ENCODE assay signal across 15 cellular contexts in the genomic region with DNA sequence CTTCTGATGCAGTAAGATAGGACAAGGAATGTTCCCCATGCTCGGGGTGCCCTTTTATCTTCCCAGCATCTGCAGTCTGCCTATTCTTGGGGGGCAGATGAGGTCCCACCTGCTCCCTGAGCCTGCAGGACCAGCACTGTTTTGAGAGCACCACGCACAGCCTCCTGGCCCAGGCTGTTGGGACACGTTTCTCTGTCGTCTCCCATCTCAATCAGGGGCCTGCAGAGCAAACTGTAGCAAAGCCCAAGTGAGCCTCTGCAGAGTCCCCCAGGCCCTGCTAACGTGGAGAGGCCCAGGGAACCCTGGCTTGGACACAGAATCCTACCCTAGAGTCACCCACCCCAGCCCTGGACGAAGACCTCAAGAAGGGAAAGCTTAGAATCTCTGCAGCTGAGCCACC. TPM values are rescaled to one million over a fixed set of nuclear protein-coding genes. Genes with fewer than 3 reads are reported as not detected.
DNase-seq lines count a peak whose midpoint lies in the region; ATAC-seq and TF ChIP-seq lines count a peak whose summit lies in the region.
"Had no signal": no experiment of that assay in that cellular context is flagged by ENCODE, and none has a peak within 500 bp of the region (broad histone marks: within the 10 kb centered on the region; RNA-seq: fewer than 3 reads in every experiment).

No MANE protein-coding gene starts in this region.

- in situ Hi-C loops in GM23248 (cut with MboI), result no loop called here

- WGBS in gastroesophageal sphincter (ENCODE audit: low coverage in 1 of 2), 2 donors, result 60% methylated on average over 3 of the region's 6 CpGs; no CpG with 5 or more reads in 1 of the 2 donors
- 79 to 93% (median 91%) methylated on average over 6 of the region's 6 CpGs for WGBS in spleen, 5 donors
- 64 to 75% methylated on average over 5 to 6 of the region's 6 CpGs for WGBS in GM23248 (ENCODE audit: low coverage in 1 of 2, low lambda C conversion rate in 2 of 2, missing lambda C conversion rate in 2 of 2), 2 experiments

- peak overlapping the region; percentile 48 for H3K27ac ChIP-seq in left ventricle myocardium inferior (replicated peaks)
- H3K27ac ChIP-seq in gastroesophageal sphincter, result peak overlapping the region in 3 of 4 donors; percentile 24 to 60 (median 56)
- H3K27ac ChIP-seq in spleen, result no peak overlapping the region
- peak overlapping the region; percentile 51 for H3K27ac ChIP-seq in vagina
- H3K27ac ChIP-seq in substantia nigra (ENCODE audit: low read depth, low read length, poor library complexity, severe bottlenecking), result no peak overlapping the region
- H3K27ac ChIP-seq in GM23248, result no peak overlapping the region
- H3K27ac ChIP-seq: 22Rv1, BLaER1 had no signal

- H3K9me3 ChIP-seq in left ventricle myocardium inferior (replicated peaks), result no peaks in the 10 kb centered on the region
- no peaks in the 10 kb centered on the region for H3K9me3 ChIP-seq in gastroesophageal sphincter
- no peaks in the 10 kb centered on the region for H3K9me3 ChIP-seq in spleen
- no peaks in the 10 kb centered on the region for H3K9me3 ChIP-seq in vagina
- no peaks in the 10 kb centered on the region for H3K9me3 ChIP-seq in GM23248 (ENCODE audit: low read depth)
- H3K9me3 ChIP-seq: BLaER1 had no signal

- H3F3A ChIP-seq in GM23248 (ENCODE audit: insufficient read depth), result no peaks in the 10 kb centered on the region

- ATAC-seq in Right ventricle myocardium superior (ENCODE audit: poor library complexity) (no peak), gastroesophageal sphincter (no peak)
- ATAC-seq: GM12878 had no signal

- intact Hi-C loops in left ventricle myocardium inferior (cut with micrococcal nuclease) (no loop called here), Right ventricle myocardium superior (cut with DNase I) (no loop called here), spleen (cut with DNase I; ENCODE audit: low total_unique reads) (no loop called here), vagina (cut with DNase I) (no loop called here)

- H3K9ac ChIP-seq in GM23248, result no peak overlapping the region
- H3K9ac ChIP-seq: BLaER1 had no signal

- no peak for TF ChIP-seq POLR2A in gastroesophageal sphincter (IDR thresholded peaks at IDR 0.05)
- TF ChIP-seq POLR2A in spleen (IDR thresholded peaks at IDR 0.05), result no peak
- TF ChIP-seq POLR2A in vagina (IDR thresholded peaks at IDR 0.05), result no peak

- no peak for DNase-seq in left ventricle myocardium inferior
- DNase-seq in Right ventricle myocardium superior, result no peak
- peak; percentile 27 for DNase-seq in spleen
- no peak for DNase-seq in vagina (ENCODE audit: extremely low spot score in 2 of 2)
- DNase-seq in NCI-H1694 treated with DMSO at 0.1 percent for 48 hours (lab: John Stamatoyannopoulos, UW), result no peak
- DNase-seq in substantia nigra (lab: John Stamatoyannopoulos, UW), result no peak
- no peak for DNase-seq in GM23248
- DNase-seq: AML-193; Calu3; CD4-positive, CD25-positive, alpha-beta regulatory T cell; DMS 273 treated with DMSO at 0.1 percent for 48 hours had no signal

- H3K4me1 ChIP-seq in left ventricle myocardium inferior (peaks cover 20% of the 10 kb centered on the region), gastroesophageal sphincter (peaks cover 0 to 56% (median 3%) of the 10 kb centered on the region in 3 donors), spleen (peaks cover 3 to 22% (median 12%) of the 10 kb centered on the region in 6 donors), vagina (peaks cover 7% of the 10 kb centered on the region), GM23248 (ENCODE audit: insufficient read depth) (no peaks in the 10 kb centered on the region)

- no peak for TF ChIP-seq EP300 in gastroesophageal sphincter (IDR thresholded peaks at IDR 0.05)

- TF ChIP-seq CTCF in left ventricle myocardium inferior (IDR thresholded peaks at IDR 0.05; ENCODE audit: borderline replicate concordance), result no peak
- TF ChIP-seq CTCF in gastroesophageal sphincter (IDR thresholded peaks at IDR 0.05), result no peak
- no peak for TF ChIP-seq CTCF in spleen (IDR thresholded peaks at IDR 0.05 in 8 of 11, conservative IDR thresholded peaks at IDR 0.05 in 3 of 11)
- TF ChIP-seq CTCF in vagina (IDR thresholded peaks at IDR 0.05), result no peak

- no peaks in the 10 kb centered on the region for H4K20me1 ChIP-seq in GM23248 (ENCODE audit: insufficient read depth)

- no peak overlapping the region for H2AFZ ChIP-seq in GM23248

- no peak overlapping the region for H3K4me2 ChIP-seq in GM23248 (ENCODE audit: unreplicated experiment)
- H3K4me2 ChIP-seq: BLaER1 had no signal

- H3K4me3 ChIP-seq in left ventricle myocardium inferior (no peak overlapping the region), gastroesophageal sphincter (no peak overlapping the region), spleen (no peak overlapping the region), vagina (no peak overlapping the region), GM23248 (no peak overlapping the region)
- H3K4me3 ChIP-seq: BLaER1, GM12878 had no signal

- H3K9me2 ChIP-seq in GM23248 (ENCODE audit: insufficient read depth), result no peaks in the 10 kb centered on the region

- no peaks in the 10 kb centered on the region for H3K79me2 ChIP-seq in GM23248 (ENCODE audit: insufficient read depth)

- H3K36me3 ChIP-seq in left ventricle myocardium inferior (peaks cover 33% of the 10 kb centered on the region), gastroesophageal sphincter (peaks cover 0 to 65% of the 10 kb centered on the region in 2 donors), spleen (peaks cover 0 to 55% (median 0%) of the 10 kb centered on the region in 6 donors), vagina (peaks cover 0 to 35% of the 10 kb centered on the region in 2 donors), GM23248 (ENCODE audit: low read depth) (no peaks in the 10 kb centered on the region; the same call in 1 of the 2 replicates)

- H3K27me3 ChIP-seq in left ventricle myocardium inferior (ENCODE audit: low read depth) (no peaks in the 10 kb centered on the region), gastroesophageal sphincter (no peaks in the 10 kb centered on the region), spleen (replicated peaks in 1 of 7) (no peaks in the 10 kb centered on the region), vagina (no peaks in the 10 kb centered on the region), GM23248 (replicated peaks; ENCODE audit: insufficient read depth) (no peaks in the 10 kb centered on the region)
- H3K27me3 ChIP-seq: BLaER1 had no signal

RNA-seq across cellular contexts. Expression of gene ASB13, which starts 15.7 kb away (rescaled TPM):
- total RNA-seq in left ventricle myocardium inferior (15.6 TPM), Right ventricle myocardium superior (15.2 TPM), gastroesophageal sphincter (10 to 100 TPM; 17.6 to 39.6 (median 19.0) TPM), spleen (10 to 100 TPM; 17.0 to 29.6 (median 21.6) TPM), vagina (17.4 TPM)
- polyA plus RNA-seq in spleen (10 to 100 TPM; 17.7 to 25.4 (median 25.1) TPM), GM23248 (2016; fragmentation: Nextera tagmentation; extraction: Ambion mirVana) (7.5 and 8.9 TPM in 2 replicates)
- total RNA-seq in GM23248 (2014; rRNA removed; shearing (Covaris generic)), result 5.6 and 8.9 TPM in 2 replicates

RNA-seq across cellular contexts. Expression of gene TASOR2, which starts 34.0 kb away (rescaled TPM):
- total RNA-seq in left ventricle myocardium inferior, result 39.9 TPM
- 35.8 TPM for total RNA-seq in Right ventricle myocardium superior
- total RNA-seq in gastroesophageal sphincter, result 10 to 100 TPM; 51.8 to 71.8 (median 64.2) TPM
- 10 to 100 TPM; 58.3 to 87.9 (median 72.6) TPM for total RNA-seq in spleen
- 10 to 100 TPM in 2 of 3 donors, 1 to 10 TPM in 1; 9.5 to 11.3 (median 10.1) TPM for polyA plus RNA-seq in spleen
- total RNA-seq in vagina, result 51.6 TPM
- 51.9 and 60.7 TPM in 2 replicates for total RNA-seq in GM23248 (2014; rRNA removed; shearing (Covaris generic))
- 16.8 and 19.9 TPM in 2 replicates for polyA plus RNA-seq in GM23248 (2016; fragmentation: Nextera tagmentation; extraction: Ambion mirVana)

Comparison
In these comparisons a context has a peak if more than half of its experiments do, and no peak if none do; other contexts are left out.
1. H3K27ac ChIP-seq: peak in left ventricle myocardium inferior (single experiment), gastroesophageal sphincter (3 of 4) and vagina (single experiment); none in spleen (0 of 8), substantia nigra (single experiment) and GM23248 (single experiment).